In genomic region chr15:48999314-48999713, GRCh38 we compare ENCODE assay signal across 34 cellular contexts.
"Had no signal": no experiment of that assay in that cellular context is flagged by ENCODE, and none has a peak within 500 bp of the region (broad histone marks: within the 10 kb centered on the region; RNA-seq: fewer than 3 reads in every experiment).

No MANE protein-coding gene starts in this region.

- DNase-seq: activated effector memory CD4-positive, alpha-beta T cell treated with anti-CD3 and anti-CD28 coated beads, Interleukin-2, amount 50 U/mL, for 16 hours; activated effector memory CD4-positive, alpha-beta T cell treated with Interleukin-2 at 50 U/mL for 16 hours; activated gamma-delta T cell; activated gamma-delta T cell treated with Interleukin-2 at 50 U/mL for 16 hours; activated naive CD4-positive, alpha-beta T cell; activated naive CD4-positive, alpha-beta T cell treated with anti-CD3 and anti-CD28 coated beads for 36 hours; activated naive CD4-positive, alpha-beta T cell treated with anti-CD3 and anti-CD28 coated beads, Interleukin-2, amount 10 ng/mL, durations not matched to agents 7 days and 5 days; activated naive CD4-positive, alpha-beta T cell treated with anti-CD3 and anti-CD28 coated beads, Interleukin-2, amount 50 U/mL, for 16 hours; activated naive CD4-positive, alpha-beta T cell treated with Interleukin-2 at 50 U/mL for 16 hours; activated naive CD8-positive, alpha-beta T cell treated with anti-CD3 and anti-CD28 coated beads for 36 hours; activated naive CD8-positive, alpha-beta T cell treated with anti-CD3 and anti-CD28 coated beads, Interleukin-2, amount 10 ng/mL, durations not matched to agents 7 days and 5 days; activated naive CD8-positive, alpha-beta T cell treated with anti-CD3 and anti-CD28 coated beads, Interleukin-2, amount 50 U/mL, for 24 hours; activated T-cell treated with anti-CD3 and anti-CD28 coated beads, Interleukin-2, amount 50 U/mL, for 1 hour; activated T-cell treated with anti-CD3 and anti-CD28 coated beads, Interleukin-2, amount 50 U/mL, for 24 hours; activated T-cell treated with anti-CD3 and anti-CD28 coated beads, Interleukin-2, amount 50 U/mL, for 4 hours; activated T-cell treated with anti-CD3 and anti-CD28 coated beads, Interleukin-2, amount 50 U/mL, for 48 hours; activated T-cell treated with anti-CD3 and anti-CD28 coated beads, Interleukin-2, amount 50 U/mL, for 72 hours; adrenal gland; amniotic stem cell; amygdala; anterior cingulate cortex; aorta; body of pancreas; brain microvascular endothelial cell; caudate nucleus; central memory CD4-positive, alpha-beta T cell; cerebellar nuclear complex had no signal

- FAIRE-seq: astrocyte, bronchial epithelial cell had no signal

- H3K4me1 ChIP-seq: adrenal gland, ascending aorta, body of pancreas, breast epithelium had no signal

- H3K4me3 ChIP-seq: adrenal gland, ascending aorta, body of pancreas, breast epithelium, cardiac muscle cell had no signal

- H3K9me3 ChIP-seq: adrenal gland, ascending aorta, body of pancreas, breast epithelium had no signal

- H3K27ac ChIP-seq: adrenal gland, ascending aorta, body of pancreas, brain microvascular endothelial cell, breast epithelium had no signal

- H3K27me3 ChIP-seq: adrenal gland, ascending aorta, body of pancreas, brain microvascular endothelial cell, breast epithelium, cardiac muscle cell had no signal

- ATAC-seq: activated naive CD4-positive, alpha-beta T cell treated with anti-CD3 and anti-CD28 coated beads, Interleukin-2, amount 50 U/mL, for 72 hours; activated naive CD8-positive, alpha-beta T cell treated with anti-CD3 and anti-CD28 coated beads, Interleukin-2, amount 50 U/mL, for 24 hours; activated T-cell treated with anti-CD3 and anti-CD28 coated beads, Interleukin-2, amount 50 U/mL, for 4 hours; activated T-cell treated with anti-CD3 and anti-CD28 coated beads, Interleukin-2, amount 50 U/mL, for 72 hours; activated T-helper 17 cell treated with anti-CD3 and anti-CD28 coated beads, Interleukin-2, amount 50 U/mL, for 72 hours; body of pancreas had no signal
